9 cellular contexts compared by ENCODE assay signal in genomic region chr1:24920155-24920925, GRCh38. TPM values are rescaled to one million over a fixed set of nuclear protein-coding genes. Genes with fewer than 3 reads are reported as not detected.
A peak's percentile ranks its signal among the peaks of the same experiment; 100 is the strongest.
DNase-seq lines count a peak whose midpoint lies in the region; ATAC-seq lines count a peak whose summit lies in the region.
"Had no signal": no experiment of that assay in that cellular context is flagged by ENCODE, and none has a peak within 500 bp of the region (broad histone marks: within the 10 kb centered on the region; RNA-seq: fewer than 3 reads in every experiment).

No MANE protein-coding gene starts in this region.

- DNase-seq in stimulated activated naive CD4-positive, alpha-beta T cell treated with Interleukin-2 at 50 U/mL for 16 hours (lab: John Stamatoyannopoulos, UW) = peak; percentile 80
- DNase-seq in stimulated activated naive CD4-positive, alpha-beta T cell (lab: John Stamatoyannopoulos, UW) = no peak
- peak; percentile 82 for DNase-seq in activated CD8-positive, alpha-beta memory T cell treated with anti-CD3 and anti-CD28 coated beads, Interleukin-2, amount 50 U/mL, for 48 hours
- DNase-seq in myocyte (ENCODE audit: low read depth) (peak; percentile 65), NCI-H2171 treated with DMSO at 0.1 percent for 48 hours (lab: John Stamatoyannopoulos, UW) (no peak)
- DNase-seq: kidney glomerular epithelial cell had no signal

- ATAC-seq in GM19467 (IDR thresholded peaks at IDR 0.05; ENCODE audit: unreplicated experiment) (no peak), GM19328 (IDR thresholded peaks at IDR 0.05; ENCODE audit: unreplicated experiment) (no peak), GM21717 (IDR thresholded peaks at IDR 0.05; ENCODE audit: unreplicated experiment) (no peak)

RNA-seq across cellular contexts. Expression of gene RUNX3, which starts 9.7 kb away (rescaled TPM):
- total RNA-seq in myocyte = not detected in 2 replicates
- 0.11 TPM for polyA plus RNA-seq in myocyte (2012)

Comparison
In these comparisons a context has a peak if more than half of its experiments do, and no peak if none do; other contexts are left out.
1. DNase-seq: peak in stimulated activated naive CD4-positive, alpha-beta T cell treated with Interleukin-2 at 50 U/mL for 16 hours (single experiment), activated CD8-positive, alpha-beta memory T cell treated with anti-CD3 and anti-CD28 coated beads, Interleukin-2, amount 50 U/mL, for 48 hours (single experiment) and myocyte (single experiment); none in stimulated activated naive CD4-positive, alpha-beta T cell (0 of 6) and NCI-H2171 treated with DMSO at 0.1 percent for 48 hours (single experiment).